Comparison of ENCODE assay signal across 19 cellular contexts in genomic region chr1:7650801-7651200, GRCh38.
DNase-seq lines count a peak whose midpoint lies in the region; ATAC-seq and TF ChIP-seq lines count a peak whose summit lies in the region.
"Had no signal": no experiment of that assay in that cellular context is flagged by ENCODE, and none has a peak within 500 bp of the region (broad histone marks: within the 10 kb centered on the region; RNA-seq: fewer than 3 reads in every experiment).

No MANE protein-coding gene starts in this region.

- no peak for TF ChIP-seq CTCF in neural progenitor cell (IDR thresholded peaks at IDR 0.05)

- H3K36me3 Mint-ChIP-seq in neural progenitor cell, result peaks cover 2% of the 10 kb centered on the region
- H3K36me3 Mint-ChIP-seq: CD4-positive, alpha-beta memory T cell had no signal

- ATAC-seq in GM21390 (IDR thresholded peaks at IDR 0.05; ENCODE audit: unreplicated experiment), result no peak
- ATAC-seq in GM21447 (IDR thresholded peaks at IDR 0.05; ENCODE audit: unreplicated experiment), result no peak
- ATAC-seq: effector memory CD8-positive, alpha-beta T cell; T-helper 17 cell had no signal

- H3K4me1 ChIP-seq in neural progenitor cell, result no peaks in the 10 kb centered on the region

- no peaks in the 10 kb centered on the region for H3K27me3 ChIP-seq in neural progenitor cell
- H3K27me3 ChIP-seq: right atrium auricular region had no signal

- H3F3A ChIP-seq in neural progenitor cell (ENCODE audit: low read depth), result no peaks in the 10 kb centered on the region

- H3K4me1 Mint-ChIP-seq in neural progenitor cell, result peaks cover 23% of the 10 kb centered on the region
- H3K4me1 Mint-ChIP-seq: CD4-positive, alpha-beta memory T cell had no signal

- no peaks in the 10 kb centered on the region for H3K9me3 ChIP-seq in neural progenitor cell (ENCODE audit: low read depth)
- H3K9me3 ChIP-seq: right atrium auricular region had no signal

- DNase-seq in NCI-H187 (lab: John Stamatoyannopoulos, UW) (peak; percentile 38 to 55), NCI-H187 treated with DMSO at 0.1 percent for 48 hours (lab: John Stamatoyannopoulos, UW) (no peak), NCI-H1417 (lab: John Stamatoyannopoulos, UW) (peak; percentile 83 to 95 (median 85)), SHP77 treated with DMSO at 0.1 percent for 48 hours (lab: John Stamatoyannopoulos, UW) (peak; percentile 15), neural progenitor cell (ENCODE audit: low spot score) (peak; percentile 55)
- no peak for DNase-seq in activated CD8-positive, alpha-beta memory T cell treated with anti-CD3 and anti-CD28 coated beads for 24 hours
- DNase-seq: activated CD4-positive, CD25-positive, alpha-beta regulatory T cell treated with anti-CD3 and anti-CD28 coated beads, Interleukin-2, amount 50 U/mL, for 72 hours; activated naive CD4-positive, alpha-beta T cell treated with Interleukin-2 at 50 U/mL for 16 hours; CD4-positive, alpha-beta memory T cell; effector memory CD8-positive, alpha-beta T cell; GF-D8; mammary epithelial cell; NCI-H524 treated with DMSO at 0.1 percent for 48 hours; stimulated activated CD4-positive, alpha-beta T cell treated with anti-CD3 and anti-CD28 coated beads, Interleukin-1b, Interleukin-23, amount 100 ng/mL, for 48 hours; T-helper 17 cell had no signal

- peaks cover 21% of the 10 kb centered on the region for H3K27me3 Mint-ChIP-seq in neural progenitor cell (ENCODE audit: insufficient read depth, low read depth)
- H3K27me3 Mint-ChIP-seq: effector memory CD8-positive, alpha-beta T cell; T-helper 17 cell had no signal

- no peak overlapping the region for H2AFZ ChIP-seq in neural progenitor cell (replicated peaks)

- no peak overlapping the region for H3K4me3 ChIP-seq in neural progenitor cell
- H3K4me3 ChIP-seq: right atrium auricular region had no signal

- H3K9ac ChIP-seq in neural progenitor cell, result no peak overlapping the region

- no peak overlapping the region for H3K27ac ChIP-seq in neural progenitor cell
- H3K27ac ChIP-seq: right atrium auricular region had no signal

- no peaks in the 10 kb centered on the region for H3K9me3 Mint-ChIP-seq in neural progenitor cell
- H3K9me3 Mint-ChIP-seq: effector memory CD8-positive, alpha-beta T cell had no signal

- no peak overlapping the region for H3K4me3 Mint-ChIP-seq in neural progenitor cell
- H3K4me3 Mint-ChIP-seq: CD4-positive, alpha-beta memory T cell; effector memory CD8-positive, alpha-beta T cell; neural crest cell; T-helper 17 cell had no signal

- H4K20me1 ChIP-seq in neural progenitor cell (ENCODE audit: low read depth), result no peaks in the 10 kb centered on the region

- peak overlapping the region; percentile 8 for H3K27ac Mint-ChIP-seq in neural progenitor cell
- H3K27ac Mint-ChIP-seq: CD4-positive, alpha-beta memory T cell; effector memory CD8-positive, alpha-beta T cell; T-helper 17 cell had no signal

- H3K36me3 ChIP-seq in neural progenitor cell, result no peaks in the 10 kb centered on the region
- H3K36me3 ChIP-seq: right atrium auricular region had no signal

- H3K4me2 ChIP-seq in neural progenitor cell, result no peak overlapping the region

- H3K79me2 ChIP-seq in neural progenitor cell (ENCODE audit: low read depth), result no peaks in the 10 kb centered on the region

Comparison
In these comparisons a context has a peak if more than half of its experiments do, and no peak if none do; other contexts are left out.
1. DNase-seq: peak in NCI-H187 (2 of 2), NCI-H1417 (3 of 3), SHP77 treated with DMSO at 0.1 percent for 48 hours (single experiment) and neural progenitor cell (single experiment); none in NCI-H187 treated with DMSO at 0.1 percent for 48 hours (single experiment) and activated CD8-positive, alpha-beta memory T cell treated with anti-CD3 and anti-CD28 coated beads for 24 hours (single experiment).